In genomic region chrX:109826954-109827708, GRCh38 we compare ENCODE assay signal across 11 cellular contexts.
DNase-seq lines count a peak whose midpoint lies in the region; TF ChIP-seq lines count a peak whose summit lies in the region.
"Had no signal": no experiment of that assay in that cellular context is flagged by ENCODE, and none has a peak within 500 bp of the region (broad histone marks: within the 10 kb centered on the region; RNA-seq: fewer than 3 reads in every experiment).

No MANE protein-coding gene starts in this region.

- no peaks in the 10 kb centered on the region for H3K79me2 ChIP-seq in ACC112 (ENCODE audit: control insufficient read depth, insufficient read depth, low read length, unreplicated experiment)

- H3K4me1 ChIP-seq in ACC112 (ENCODE audit: control insufficient read depth, insufficient read depth, low read length, unreplicated experiment) = peaks cover 37% of the 10 kb centered on the region
- H3K4me1 ChIP-seq: BLaER1 had no signal

- no peaks in the 10 kb centered on the region for H3K27me3 ChIP-seq in ACC112 (ENCODE audit: insufficient read depth, low read length)

- H3K4me3 ChIP-seq in ACC112 (ENCODE audit: low read depth, low read length) = no peak overlapping the region
- H3K4me3 ChIP-seq: BLaER1 had no signal

- H3K36me3 ChIP-seq in ACC112 (ENCODE audit: insufficient read depth, low read length) = no peaks in the 10 kb centered on the region
- H3K36me3 ChIP-seq: BLaER1 had no signal

- CTCF ChIA-PET in HEK293T (lab: Yijun Ruan, JAX) = interaction anchor here (0.7 to 1.7 kb wide), 4 partner anchors 9 to 114 kb away, joined by 3 to 11 read pairs (median 4); no protein-coding TSS in a partner anchor

- DNase-seq in HK-2 (ENCODE audit: unreplicated experiment) (peak; percentile 38), amniotic epithelial cell (ENCODE audit: low read depth) (peak; percentile 93), iPS-NIHi11 (ENCODE audit: low spot score) (peak; percentile 4), NCI-H146 treated with DMSO at 0.1 percent for 48 hours (lab: John Stamatoyannopoulos, UW; ENCODE audit: unreplicated experiment) (no peak), HEK293T (ENCODE audit: extremely low spot score) (no peak), GM19240 (ENCODE audit: insufficient read length, low spot score) (no peak), NCI-H1694 treated with DMSO at 0.1 percent for 48 hours (lab: John Stamatoyannopoulos, UW) (no peak)
- DNase-seq: immature natural killer cell, NCI-H82 had no signal

- H3K27ac ChIP-seq in ACC112 (ENCODE audit: low read depth, low read length) = peak overlapping the region; percentile 55
- H3K27ac ChIP-seq: BLaER1 had no signal

- POLR2A ChIA-PET in HEK293T (lab: Yijun Ruan, JAX) = interaction anchor here (0.6 to 1.0 kb wide), 2 partner anchors 95 to 1741 kb away, joined by 4 to 5 read pairs; no protein-coding TSS in a partner anchor

- no peak overlapping the region for H2AFZ ChIP-seq in ACC112 (ENCODE audit: low read length, unreplicated experiment)

TF ChIP-seq in HEK293T, 16 proteins besides CTCF, POLR2A, EP300 and RAD21:
- TF ChIP-seq LEF1 (IDR thresholded peaks at IDR 0.05; ENCODE audit: borderline replicate concordance) (no peak), TARDBP (IDR thresholded peaks at IDR 0.05) (no peak), BHLHE40 (IDR thresholded peaks at IDR 0.05; ENCODE audit: borderline replicate concordance) (no peak), ZNF384 (IDR thresholded peaks at IDR 0.05) (no peak), SP1 (IDR thresholded peaks at IDR 0.05) (no peak), FOXM1 (IDR thresholded peaks at IDR 0.05; ENCODE audit: borderline replicate concordance) (no peak), SUZ12 (IDR thresholded peaks at IDR 0.05) (no peak), FOXA1 (IDR thresholded peaks at IDR 0.05) (no peak), ARNT (IDR thresholded peaks at IDR 0.05) (no peak), HDGF (IDR thresholded peaks at IDR 0.05; ENCODE audit: borderline replicate concordance) (no peak), FOXK2 (IDR thresholded peaks at IDR 0.05) (no peak), L3MBTL2 (conservative IDR thresholded peaks at IDR 0.05) (no peak)
- TF ChIP-seq, protein P1, sequence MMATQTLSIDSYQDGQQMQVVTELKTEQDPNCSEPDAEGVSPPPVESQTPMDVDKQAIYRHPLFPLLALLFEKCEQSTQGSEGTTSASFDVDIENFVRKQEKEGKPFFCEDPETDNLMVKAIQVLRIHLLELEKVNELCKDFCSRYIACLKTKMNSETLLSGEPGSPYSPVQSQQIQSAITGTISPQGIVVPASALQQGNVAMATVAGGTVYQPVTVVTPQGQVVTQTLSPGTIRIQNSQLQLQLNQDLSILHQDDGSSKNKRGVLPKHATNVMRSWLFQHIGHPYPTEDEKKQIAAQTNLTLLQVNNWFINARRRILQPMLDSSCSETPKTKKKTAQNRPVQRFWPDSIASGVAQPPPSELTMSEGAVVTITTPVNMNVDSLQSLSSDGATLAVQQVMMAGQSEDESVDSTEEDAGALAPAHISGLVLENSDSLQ (IDR thresholded peaks at IDR 0.05) = no peak

Comparison
In these comparisons a context has a peak if more than half of its experiments do, and no peak if none do; other contexts are left out.
1. DNase-seq: peak in HK-2 (single experiment), amniotic epithelial cell (single experiment) and iPS-NIHi11 (single experiment); none in NCI-H146 treated with DMSO at 0.1 percent for 48 hours (single experiment), HEK293T (single experiment), GM19240 (single experiment) and NCI-H1694 treated with DMSO at 0.1 percent for 48 hours (single experiment).